ENCODE assay signal across 25 cellular contexts in the genomic region with DNA sequence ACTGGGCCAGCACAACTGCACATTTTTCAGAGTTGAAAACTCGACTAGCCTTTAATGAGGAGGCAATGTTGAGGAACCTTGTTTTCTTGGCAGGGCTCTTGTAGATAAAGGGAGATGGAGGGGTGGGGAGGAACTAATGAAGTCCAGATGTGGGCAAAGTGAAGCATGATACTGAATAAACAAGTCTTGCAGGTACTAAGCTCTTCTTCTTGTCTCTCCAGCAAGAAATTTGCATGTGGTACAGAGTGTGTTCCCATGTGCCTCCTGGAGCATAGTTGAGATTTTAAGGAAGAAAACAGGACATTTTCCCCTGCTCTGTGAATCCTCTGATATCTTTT. TPM values are rescaled to one million over a fixed set of nuclear protein-coding genes. Genes with fewer than 3 reads are reported as not detected.
DNase-seq lines count a peak whose midpoint lies in the region; ATAC-seq, FAIRE-seq and TF ChIP-seq lines count a peak whose summit lies in the region.
"Had no signal": no experiment of that assay in that cellular context is flagged by ENCODE, and none has a peak within 500 bp of the region (broad histone marks: within the 10 kb centered on the region; RNA-seq: fewer than 3 reads in every experiment).

No MANE protein-coding gene starts in this region.

- 0% methylated on average over 1 of the region's 1 CpG for WGBS in GM12878 (ENCODE audit: insufficient coverage, insufficient replicate concordance, low lambda C conversion rate, missing lambda C conversion rate)

- H3K9ac ChIP-seq in GM12878 (ENCODE audit: control insufficient read depth, insufficient read depth, low read length) = no peak overlapping the region

- no peak overlapping the region for H3K4me3 ChIP-seq in HEK293 (ENCODE audit: low read depth, low read length)
- H3K4me3 ChIP-seq in GM12878 = no peak overlapping the region
- H3K4me3 ChIP-seq: adrenal gland, esophagus muscularis mucosa had no signal

- H3K36me3 ChIP-seq in HEK293 (ENCODE audit: control insufficient read depth in 2 of 2, insufficient read depth in 1 of 2, low read length in 2 of 2) = peaks cover 0 to 15% of the 10 kb centered on the region in 2 experiments; a peak in 1 of 3 replicates
- H3K36me3 ChIP-seq in GM12878 (ENCODE audit: control insufficient read depth in 2 of 2, insufficient read depth in 2 of 2, low read length in 1 of 2) = no peaks in the 10 kb centered on the region

- FAIRE-seq in GM12878 (lab: Jason Lieb, UNC) = no peak
- FAIRE-seq: keratinocyte had no signal

- peak overlapping the region; percentile 85 for H3K27ac ChIP-seq in HEK293 (ENCODE audit: extremely low read depth, low read depth, low read length)
- H3K27ac ChIP-seq in GM12878 (ENCODE audit: control insufficient read depth, insufficient read depth) = no peak overlapping the region
- H3K27ac ChIP-seq: adrenal gland, esophagus muscularis mucosa, VCaP had no signal

- BruUV-seq in GM12878 (replicated peaks; lab: Mats Ljungman, UMichigan) = no TSS peak

- TF ChIP-seq CTCF in HEK293 (tag by site-specific recombination; IDR thresholded peaks at IDR 0.05) (no peak), GM12878 (IDR thresholded peaks at IDR 0.05 in 2 of 3, conservative IDR thresholded peaks at IDR 0.05 in 1 of 3; ENCODE audit: control insufficient read depth in 2 of 3, extremely low read depth in 1 of 3, insufficient read depth in 1 of 3, low read depth in 3 of 3, low read length in 3 of 3) (no peak)

- SMC1A ChIA-PET in GM12878 (lab: Charles Lee; ENCODE audit: uncharacterized antibody, unreplicated experiment) = interaction anchor here (1.5 to 25.4 kb wide), 8 partner anchors 12 to 201 kb away, joined by 3 to 342 read pairs (median 7); partner anchors contain the start of gene PLPP3

- no peak overlapping the region for H3K4me2 ChIP-seq in GM12878 (ENCODE audit: control insufficient read depth, insufficient read depth)

- DNase-seq in NCI-H2029 (lab: John Stamatoyannopoulos, UW) (peak; percentile 21), NCI-H2029 treated with DMSO at 0.1 percent for 48 hours (lab: John Stamatoyannopoulos, UW) (no peak), GM12878 (ENCODE audit: low read depth, low spot score) (no peak), left kidney (ENCODE audit: low read depth, low spot score) (peak; percentile 60), KG1 (lab: John Stamatoyannopoulos, UW) (no peak)
- no peak for DNase-seq in activated CD4-positive, CD25-positive, alpha-beta regulatory T cell treated with anti-CD3 and anti-CD28 coated beads, Interleukin-2, amount 50 U/mL, for 72 hours
- DNase-seq: 8988T; activated CD8-positive, alpha-beta memory T cell treated with anti-CD3 and anti-CD28 coated beads, Interleukin-2, amount 50 U/mL, for 48 hours; activated effector memory CD4-positive, alpha-beta T cell treated with anti-CD3 and anti-CD28 coated beads, Interleukin-2, amount 50 U/mL, for 16 hours; adrenal gland; CD4-positive, CD25-positive, alpha-beta regulatory T cell; central memory CD4-positive, alpha-beta T cell; hippocampal formation; naive thymus-derived CD4-positive, alpha-beta T cell; NCI-H1930; NCI-H524 treated with DMSO at 0.1 percent for 48 hours; SHP77; stimulated activated CD4-positive, alpha-beta T cell treated with anti-CD3 and anti-CD28 coated beads, Interleukin-2, amount 100 ng/mL, for 24 hours; stimulated activated naive CD8-positive, alpha-beta T cell treated with anti-CD3 and anti-CD28 coated beads, Interleukin-15, amount 100 ng/mL, for 72 hours; trophoblast cell had no signal

- no peak overlapping the region for H2AFZ ChIP-seq in GM12878 (ENCODE audit: control insufficient read depth, low read depth, low read length)

- TF ChIP-seq EP300 in GM12878 (IDR thresholded peaks at IDR 0.05; ENCODE audit: borderline replicate concordance in 1 of 2, control insufficient read depth in 1 of 2, low read depth in 2 of 2, low read length in 2 of 2) = no peak

- no peaks in the 10 kb centered on the region for H3K27me3 ChIP-seq in GM12878 (replicated peaks in 1 of 2; ENCODE audit: control insufficient read depth in 2 of 2, insufficient read depth in 2 of 2, low read length in 1 of 2)
- H3K27me3 ChIP-seq: adrenal gland, esophagus muscularis mucosa had no signal

- ATAC-seq in GM12878 (no peak), GM18502 (IDR thresholded peaks at IDR 0.05; ENCODE audit: poor library complexity, unreplicated experiment) (no peak)
- ATAC-seq: naive thymus-derived CD4-positive, alpha-beta T cell; stimulated activated naive CD8-positive, alpha-beta T cell treated with anti-CD3 and anti-CD28 coated beads, Interleukin-15, amount 100 ng/mL, for 72 hours had no signal

- H4K20me1 ChIP-seq in GM12878 (ENCODE audit: control insufficient read depth, insufficient read depth) = no peaks in the 10 kb centered on the region

- H3K79me2 ChIP-seq in GM12878 (ENCODE audit: control insufficient read depth, insufficient read depth, low read length) = no peaks in the 10 kb centered on the region

- TF ChIP-seq RAD21 in GM12878 (IDR thresholded peaks at IDR 0.05; ENCODE audit: insufficient read depth, low read depth, low read length) = no peak

- POLR2A ChIA-PET in HEK293 (lab: Yijun Ruan, JAX) = interaction anchor here (1.9 kb wide), 1 partner anchor 47 kb away, joined by 7 read pairs; the partner anchor contains the start of gene PLPP3
- POLR2A ChIA-PET in GM12878 (lab: Charles Lee) = interaction anchor here (0.6 to 2.5 kb wide), 7 partner anchors 11 to 203 kb away, joined by 3 to 10 read pairs (median 4); no protein-coding TSS in a partner anchor

- in situ Hi-C loops in GM12878 (cut with MboI) = no loop called here

- RAD21 ChIA-PET in GM12878 (lab: Charles Lee; ENCODE audit: unreplicated experiment) = interaction anchor here (0.6 to 12.1 kb wide), 9 partner anchors 13 to 56 kb away, joined by 3 to 174 read pairs (median 7); partner anchors contain the start of gene PLPP3

- peaks cover 36% of the 10 kb centered on the region for H3K4me1 ChIP-seq in HEK293 (ENCODE audit: control insufficient read depth, insufficient read depth, low read length)
- H3K4me1 ChIP-seq in GM12878 (ENCODE audit: control insufficient read depth, insufficient read depth, low read length) = peaks cover 8% of the 10 kb centered on the region

- no peak for TF ChIP-seq POLR2A in GM12878 (IDR thresholded peaks at IDR 0.05; ENCODE audit: low read depth, low read length)

- CTCF ChIA-PET in HEK293 (lab: Yijun Ruan, JAX) (no interaction called here), GM12878 (lab: Yijun Ruan, JAX) (interaction anchor here (1.2 to 12.4 kb wide), 5 partner anchors 21 to 138 kb away, joined by 3 to 116 read pairs (median 4); partner anchors contain the start of gene PLPP3)

- no peaks in the 10 kb centered on the region for H3K9me3 ChIP-seq in HEK293 (ENCODE audit: control insufficient read depth, insufficient read depth, low read depth, low read length)
- no peaks in the 10 kb centered on the region; the same call in 2 of the 3 replicates for H3K9me3 ChIP-seq in GM12878 (replicated peaks; ENCODE audit: control insufficient read depth, insufficient read depth, low read length)
- H3K9me3 ChIP-seq: adrenal gland, esophagus muscularis mucosa had no signal

- intact Hi-C loops in GM12878 (cut with micrococcal nuclease; ENCODE audit: unreplicated experiment) = no loop called here

TF ChIP-seq in HEK293, 187 proteins besides CTCF, POLR2A, EP300 and RAD21 (continues in another document):
- TF ChIP-seq ZNF366 (tag by site-specific recombination; conservative IDR thresholded peaks at IDR 0.05) = no peak
- no peak for TF ChIP-seq ZNF23 (tag by site-specific recombination; IDR thresholded peaks at IDR 0.05; ENCODE audit: borderline replicate concordance)
- no peak for TF ChIP-seq SP7 (tag by site-specific recombination; IDR thresholded peaks at IDR 0.05)

TF ChIP-seq in GM12878, 131 proteins besides CTCF, POLR2A, EP300 and RAD21 (continues in another document):
- TF ChIP-seq ZNF24 (IDR thresholded peaks at IDR 0.05) (peak; percentile 59; the same call in 1 of the 2 replicates), MTA2 (IDR thresholded peaks at IDR 0.05; ENCODE audit: low read depth) (no peak)

RNA-seq across cellular contexts. Expression of gene PLPP3, which starts 47.0 kb away (rescaled TPM):
- total RNA-seq in GM12878 (2013; cell fraction: nucleolus; rRNA removed) = 6.0 and 6.5 TPM in 2 replicates
- total RNA-seq in GM12878 (2014; rRNA removed) = 11.0 and 13.2 TPM in 2 replicates
- total RNA-seq in GM12878 (2014; rRNA removed; fragmentation: Illumina TruSeq; extraction: Trizol) = 9.1 and 9.7 TPM in 2 replicates
- total RNA-seq in GM12878 (2021) = 9.9 and 12.1 TPM in 2 replicates
- 0.16 TPM for polyA plus RNA-seq in GM12878 (2011; ENCODE audit: low read depth)
- 25.0 and 26.8 TPM in 2 replicates for polyA plus RNA-seq in GM12878 (2011; rRNA removed)
- 23.2 and 27.3 TPM in 2 replicates for polyA plus RNA-seq in GM12878 (2011; cell fraction: cytosol; rRNA removed)
- 16.6 and 18.4 TPM in 2 replicates for polyA plus RNA-seq in GM12878 (2011; cell fraction: nucleus; rRNA removed)
- polyA plus RNA-seq in GM12878 (2012) = 0.20 and 0.21 TPM in 2 replicates
- 11.5 and 12.1 TPM in 2 replicates for polyA plus RNA-seq in GM12878 (2014; fragmentation: Illumina TruSeq; extraction: Trizol)
- 1 to 10 TPM; 7.4 to 8.0 TPM for polyA plus RNA-seq in GM12878 (2014; fragmentation: Nextera tagmentation; extraction: Ambion mirVana)
- polyA plus RNA-seq in GM12878 (2014; rRNA removed) = 11.0 and 12.9 TPM in 2 replicates
- polyA plus RNA-seq in GM12878 (2016; fragmentation: Nextera tagmentation; extraction: Ambion mirVana) = 1 to 10 TPM; 6.4 to 8.2 TPM
- polyA minus RNA-seq in GM12878 (2011; rRNA and poly(A)+ RNA removed) = 30.0 and 37.0 TPM in 2 replicates
- 8.2 and 12.4 TPM in 2 replicates for polyA minus RNA-seq in GM12878 (2011; cell fraction: cytosol; rRNA and poly(A)+ RNA removed)
- polyA minus RNA-seq in GM12878 (2011; cell fraction: nucleus; rRNA and poly(A)+ RNA removed) = 21.8 and 40.8 TPM in 2 replicates
- total RNA-seq: CD4-positive, CD25-positive, alpha-beta regulatory T cell had no signal
- polyA plus RNA-seq: naive thymus-derived CD4-positive, alpha-beta T cell had no signal

Comparison
In these comparisons a context has a peak if more than half of its experiments do, and no peak if none do; other contexts are left out.
1. DNase-seq: peak in NCI-H2029 (single experiment) and left kidney (single experiment); none in NCI-H2029 treated with DMSO at 0.1 percent for 48 hours (single experiment), GM12878 (single experiment), KG1 (single experiment) and activated CD4-positive, CD25-positive, alpha-beta regulatory T cell treated with anti-CD3 and anti-CD28 coated beads, Interleukin-2, amount 50 U/mL, for 72 hours (single experiment).